In genomic region chr19:4594199-4594598, GRCh38 we compare ENCODE assay signal across 2 cellular contexts.
TF ChIP-seq lines count a peak whose summit lies in the region.

No MANE protein-coding gene starts in this region.

TF ChIP-seq in Ishikawa, 13 proteins besides CTCF, POLR2A, EP300 and RAD21:
- 0 out of 2 replicates have a peak, but pooled peaks have one; percentile 22 for TF ChIP-seq MAX (IDR thresholded peaks at IDR 0.05)
- TF ChIP-seq CREB1 (IDR thresholded peaks at IDR 0.05; ENCODE audit: low read depth): no peak
- no peak for TF ChIP-seq TAF1 (IDR thresholded peaks at IDR 0.05; ENCODE audit: low read depth)
- no peak for TF ChIP-seq USF1 (IDR thresholded peaks at IDR 0.05)

TF ChIP-seq in K562, 482 proteins besides CTCF, POLR2A, EP300 and RAD21:
- TF ChIP-seq MYC (IDR thresholded peaks at IDR 0.05; ENCODE audit: low read depth, low read length) (peak; percentile 29; the same call in 1 of the 2 replicates), MYC (CRISPR knock-in tag; IDR thresholded peaks at IDR 0.05; ENCODE audit: borderline replicate concordance, low read depth) (no peak), L3MBTL2 (IDR thresholded peaks at IDR 0.05) (peak; percentile 77), CBX3 (IDR thresholded peaks at IDR 0.05; ENCODE audit: borderline replicate concordance in 1 of 2, low read length in 2 of 2) (peak in 1 of 2 experiments; percentile 33; a peak in 1 of 3 replicates), CREB3L1 (IDR thresholded peaks at IDR 0.05; ENCODE audit: borderline replicate concordance, low read depth) (no peak), MGA (IDR thresholded peaks at IDR 0.05) (peak; percentile 76; the same call in 1 of the 2 replicates), ZNF79 (CRISPR knock-in tag; IDR thresholded peaks at IDR 0.05; ENCODE audit: low read depth) (no peak), USF1 (CRISPR knock-in tag; IDR thresholded peaks at IDR 0.05) (0 out of 2 replicates have a peak, but pooled peaks have one; percentile 17), E2F6 (IDR thresholded peaks at IDR 0.05; ENCODE audit: borderline replicate concordance in 1 of 2, extremely low read depth in 1 of 2, insufficient read depth in 1 of 2, insufficient read length in 1 of 2, low read depth in 1 of 2, low read length in 1 of 2, poor library complexity in 1 of 2, severe bottlenecking in 1 of 2) (peak in 1 of 2 experiments; percentile 57), HNRNPL (IDR thresholded peaks at IDR 0.05; ENCODE audit: low read depth, low read length) (no peak), MAX (CRISPR knock-in tag; IDR thresholded peaks at IDR 0.05) (peak; percentile 31), NUFIP1 (IDR thresholded peaks at IDR 0.05; ENCODE audit: partially characterized antibody) (no peak), HMG20A (CRISPR knock-in tag; conservative IDR thresholded peaks at IDR 0.05) (no peak)
